ENCODE assay signal across 8 cellular contexts in genomic region chr20:52191436-52192295, GRCh38. TPM values are rescaled to one million over a fixed set of nuclear protein-coding genes. Genes with fewer than 3 reads are reported as not detected.
A peak's percentile ranks its signal among the peaks of the same experiment; 100 is the strongest.
DNase-seq lines count a peak whose midpoint lies in the region; ATAC-seq and TF ChIP-seq lines count a peak whose summit lies in the region.

ZFP64 (minus strand) TSS chr20:52191779; CDS start chr20:52191636, 143 bp downstream.

- TF ChIP-seq POLR2A in testis (IDR thresholded peaks at IDR 0.05): no peak

- H3K27ac Mint-ChIP-seq in GM23338: peak within 1 kb of the TSS; percentile 91
- H3K27ac Mint-ChIP-seq in activated naive CD4-positive, alpha-beta T cell treated with anti-CD3 and anti-CD28 coated beads, Interleukin-2, amount 10 ng/mL, durations not matched to agents 7 days and 5 days: peak within 1 kb of the TSS; percentile 92

- peaks cover 2% of the 10 kb centered on the region; the same call in 2 of the 3 replicates for H3K36me3 Mint-ChIP-seq in GM23338 (ENCODE audit: low read depth)
- peaks cover 3% of the 10 kb centered on the region for H3K36me3 Mint-ChIP-seq in activated naive CD4-positive, alpha-beta T cell treated with anti-CD3 and anti-CD28 coated beads, Interleukin-2, amount 10 ng/mL, durations not matched to agents 7 days and 5 days

- peak within 1 kb of the TSS; percentile 93 for H3K4me3 ChIP-seq in GM23338
- peak within 1 kb of the TSS; percentile 83 to 86 for H3K4me3 ChIP-seq in testis

- in situ Hi-C loops in G401 (cut with HindIII; ENCODE audit: low sequenced_read_pairs) (no loop called here), SK-MEL-5 (cut with HindIII; ENCODE audit: low pct_unique_long_range_greater_than_20kb, low sequenced_read_pairs) (no loop called here)

- no peaks in the 10 kb centered on the region for H3K9me3 ChIP-seq in testis

- H3K27me3 Mint-ChIP-seq in GM23338 (ENCODE audit: insufficient read depth, low read depth, poor library complexity): peaks cover 5% of the 10 kb centered on the region
- H3K27me3 Mint-ChIP-seq in activated naive CD4-positive, alpha-beta T cell treated with anti-CD3 and anti-CD28 coated beads, Interleukin-2, amount 10 ng/mL, durations not matched to agents 7 days and 5 days: no peaks in the 10 kb centered on the region

- H3K4me1 Mint-ChIP-seq in GM23338: peaks cover 11% of the 10 kb centered on the region; the same call in 2 of the 3 replicates
- peaks cover 24% of the 10 kb centered on the region for H3K4me1 Mint-ChIP-seq in activated naive CD4-positive, alpha-beta T cell treated with anti-CD3 and anti-CD28 coated beads, Interleukin-2, amount 10 ng/mL, durations not matched to agents 7 days and 5 days

- H3K4me2 ChIP-seq in GM23338: peak within 1 kb of the TSS; percentile 99

- TF ChIP-seq CTCF in GM23338 (conservative IDR thresholded peaks at IDR 0.05; ENCODE audit: low read depth in 2 of 2) (peak; percentile 52 to 61), omental fat pad (IDR thresholded peaks at IDR 0.05) (no peak), testis (IDR thresholded peaks at IDR 0.05) (peak; percentile 24 to 35 (median 24))

- no peaks in the 10 kb centered on the region for H3F3A ChIP-seq in GM23338 (replicated peaks; ENCODE audit: low read depth)

- WGBS in testis, 2 donors: 1% methylated on average over 35 to 80 of the region's 101 CpGs

- no peaks in the 10 kb centered on the region for H3K9me3 Mint-ChIP-seq in GM23338
- no peaks in the 10 kb centered on the region for H3K9me3 Mint-ChIP-seq in activated naive CD4-positive, alpha-beta T cell treated with anti-CD3 and anti-CD28 coated beads, Interleukin-2, amount 10 ng/mL, durations not matched to agents 7 days and 5 days

- ATAC-seq in GM23338: peak; percentile 80
- ATAC-seq in omental fat pad (ENCODE audit: low FRiP score): peak; percentile 90

- DNase-seq in G401 (ENCODE audit: low spot score) (peak; percentile 84), GM23338 (ENCODE audit: low spot score) (peak; percentile 82), LHCN-M2 (ENCODE audit: low read depth) (peak; percentile 71), SK-MEL-5 (ENCODE audit: low read depth, low spot score) (peak; percentile 78), globus pallidus (ENCODE audit: low spot score) (peak; percentile 88), omental fat pad (ENCODE audit: low spot score) (no peak), testis (peak; percentile 86)
- peak; percentile 81 for DNase-seq in activated naive CD4-positive, alpha-beta T cell treated with anti-CD3 and anti-CD28 coated beads, Interleukin-2, amount 10 ng/mL, durations not matched to agents 7 days and 5 days

- no peaks in the 10 kb centered on the region for H4K20me1 ChIP-seq in GM23338 (replicated peaks; ENCODE audit: insufficient read depth)

- CTCF ChIA-PET in activated naive CD4-positive, alpha-beta T cell treated with anti-CD3 and anti-CD28 coated beads, Interleukin-2, amount 10 ng/mL, durations not matched to agents 7 days and 5 days (lab: Charles Lee): interaction anchor here (1.2 to 1.4 kb wide), 2 partner anchors 25 to 87 kb away, joined by 3 to 4 read pairs; no protein-coding TSS in a partner anchor

- H3K27me3 ChIP-seq in GM23338 (ENCODE audit: insufficient read depth): no peaks in the 10 kb centered on the region
- no peaks in the 10 kb centered on the region for H3K27me3 ChIP-seq in testis

- H3K9me2 ChIP-seq in GM23338 (ENCODE audit: insufficient read depth): no peaks in the 10 kb centered on the region

- H3K79me2 ChIP-seq in GM23338 (replicated peaks; ENCODE audit: insufficient read depth): peaks cover 34% of the 10 kb centered on the region

- peak within 1 kb of the TSS; percentile 87 for H3K4me3 Mint-ChIP-seq in GM23338
- peak within 1 kb of the TSS; percentile 94 for H3K4me3 Mint-ChIP-seq in activated naive CD4-positive, alpha-beta T cell treated with anti-CD3 and anti-CD28 coated beads, Interleukin-2, amount 10 ng/mL, durations not matched to agents 7 days and 5 days

- peaks cover 18% of the 10 kb centered on the region for H3K4me1 ChIP-seq in GM23338 (ENCODE audit: insufficient read depth)
- H3K4me1 ChIP-seq in testis: no peaks in the 10 kb centered on the region

- H3K36me3 ChIP-seq in GM23338 (ENCODE audit: insufficient read depth) (no peaks in the 10 kb centered on the region), testis (ENCODE audit: low read depth, missing control alignments) (no peaks in the 10 kb centered on the region)

- intact Hi-C loops in testis (cut with DNase I; ENCODE audit: low total_unique reads): no loop called here

- H3K27ac ChIP-seq in GM23338 (ENCODE audit: low read depth) (peak within 1 kb of the TSS; percentile 94), testis (peak within 1 kb of the TSS; percentile 64 to 90)

- H2AFZ ChIP-seq in GM23338: peak within 1 kb of the TSS; percentile 96

TF ChIP-seq in GM23338, 12 proteins besides CTCF, POLR2A, EP300 and RAD21:
- TF ChIP-seq NANOG (IDR thresholded peaks at IDR 0.05; ENCODE audit: borderline replicate concordance): no peak
- peak; percentile 66; the same call in 1 of the 2 replicates for TF ChIP-seq CREB1 (CRISPR knock-in tag; IDR thresholded peaks at IDR 0.05; ENCODE audit: low read depth)
TF ChIP-seq in GM23338: peak in this region for 1.

RNA-seq across cellular contexts. Expression of gene ZFP64, which starts in this region (rescaled TPM):
- total RNA-seq in G401 (2014; rRNA removed; shearing (Covaris generic)): 140 and 156 TPM in 2 replicates
- total RNA-seq in GM23338 (2014; rRNA removed; shearing (Covaris generic)): 25.3 and 30.4 TPM in 2 replicates
- polyA plus RNA-seq in GM23338 (2016; fragmentation: Nextera tagmentation; extraction: Ambion mirVana): 8.8 and 9.6 TPM in 2 replicates
- total RNA-seq in LHCN-M2 (2014; rRNA removed): 8.3 and 9.1 TPM in 2 replicates
- 6.2 TPM for polyA plus RNA-seq in LHCN-M2 (2012)
- 8.4 TPM in 2 replicates for total RNA-seq in SK-MEL-5 (2014; rRNA removed; shearing (Covaris generic))
- polyA plus RNA-seq in SK-MEL-5 (2015; cell fraction: cytosol; rRNA removed): 25.3 and 29.3 TPM in 2 replicates
- 8.8 and 9.5 TPM in 2 replicates for polyA plus RNA-seq in SK-MEL-5 (2015; cell fraction: nucleus; rRNA removed)
- total RNA-seq in omental fat pad: 1 to 10 TPM; 7.1 to 9.3 (median 9.3) TPM
- 10 to 100 TPM; 16.4 to 24.8 TPM for total RNA-seq in testis
- polyA plus RNA-seq in testis (ENCODE audit: insufficient read depth, low read depth, low replicate concordance): 33.6 TPM

Comparison
In these comparisons a context has a peak if more than half of its experiments do, and no peak if none do; other contexts are left out.
1. CTCF ChIP-seq: peak in GM23338 (2 of 2) and testis (3 of 3); none in omental fat pad (0 of 3).